9 cellular contexts compared by ENCODE assay signal in the genomic region with DNA sequence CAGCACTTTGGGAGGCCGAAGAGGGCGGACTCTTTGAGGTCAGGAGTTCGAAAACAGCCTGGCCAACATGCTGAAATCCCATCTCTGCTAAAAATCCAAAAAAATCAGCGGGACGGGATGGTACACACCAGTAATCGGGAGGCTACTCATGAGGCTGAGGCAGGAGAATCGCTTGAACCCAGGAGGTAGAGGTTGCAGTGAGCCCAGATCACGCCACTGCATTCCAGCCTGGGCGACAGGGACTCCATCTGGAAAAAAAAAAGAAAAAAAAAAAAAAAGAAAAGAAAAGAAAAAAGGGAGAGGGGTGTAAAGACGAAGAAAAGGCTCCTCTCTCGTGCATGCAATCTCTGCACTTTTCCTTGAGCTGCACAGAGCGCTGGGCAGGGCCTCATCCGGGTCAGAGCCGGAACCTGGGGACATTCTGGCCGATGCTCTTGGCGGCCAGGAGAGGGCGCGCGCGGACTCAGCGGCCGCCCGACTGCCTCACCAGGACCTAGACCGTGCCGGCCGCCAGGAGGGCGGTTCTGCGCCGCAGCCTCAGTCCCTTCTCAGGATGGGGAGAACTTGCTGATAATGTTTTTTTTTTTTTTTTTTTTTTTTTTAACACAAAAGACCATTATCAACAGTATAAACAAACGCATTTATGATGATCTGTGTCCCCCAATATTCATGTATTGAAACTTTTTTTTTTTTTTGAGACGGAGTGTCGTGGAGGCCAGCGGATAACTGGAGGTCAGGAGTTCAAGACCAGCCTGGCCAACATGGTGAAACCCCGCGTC. TPM values are rescaled to one million over a fixed set of nuclear protein-coding genes. Genes with fewer than 3 reads are reported as not detected.
DNase-seq lines count a peak whose midpoint lies in the region; ATAC-seq and TF ChIP-seq lines count a peak whose summit lies in the region.
"Had no signal": no experiment of that assay in that cellular context is flagged by ENCODE, and none has a peak within 500 bp of the region (broad histone marks: within the 10 kb centered on the region; RNA-seq: fewer than 3 reads in every experiment).

No MANE protein-coding gene starts in this region.

- no peak overlapping the region for H3K27ac ChIP-seq in endodermal cell (ENCODE audit: low read depth, low read length)
- H3K27ac ChIP-seq: BLaER1 treated with 17β-estradiol and CSF1 and Interleukin-3, amounts not matched to agents 10 nM and 100 nM had no signal

- H3K36me3 Mint-ChIP-seq in activated CD8-positive, alpha-beta T cell treated with anti-CD3 and anti-CD28 coated beads, Interleukin-2, amount 10 ng/mL, durations not matched to agents 7 days and 5 days (ENCODE audit: low read depth), result peaks cover 2% of the 10 kb centered on the region
- H3K36me3 Mint-ChIP-seq in endodermal cell (ENCODE audit: low read depth), result no peaks in the 10 kb centered on the region

- whole genome bisulfite sequencing in endodermal cell (ENCODE audit: insufficient coverage in 1 of 2, insufficient read length in 1 of 2), 2 experiments, result 33 to 38% methylated on average over 24 to 35 of the region's 35 CpGs

- peak; percentile 73 for ATAC-seq in HG03521 (IDR thresholded peaks at IDR 0.05; ENCODE audit: unreplicated experiment)
- peak; percentile 98 for ATAC-seq in activated CD8-positive, alpha-beta T cell treated with anti-CD3 and anti-CD28 coated beads, Interleukin-2, amount 10 ng/mL, durations not matched to agents 7 days and 5 days

- no peak overlapping the region for H3K4me3 Mint-ChIP-seq in activated CD8-positive, alpha-beta T cell treated with anti-CD3 and anti-CD28 coated beads, Interleukin-2, amount 10 ng/mL, durations not matched to agents 7 days and 5 days
- H3K4me3 Mint-ChIP-seq in endodermal cell, result no peak overlapping the region

- POLR2A ChIA-PET in activated CD8-positive, alpha-beta T cell treated with anti-CD3 and anti-CD28 coated beads, Interleukin-2, amount 10 ng/mL, durations not matched to agents 7 days and 5 days (lab: Charles Lee), result interaction anchor here (0.5 kb wide), 1 partner anchor 431 kb away, joined by 3 read pairs; no protein-coding TSS in a partner anchor

- peaks cover 11% of the 10 kb centered on the region for H3K27me3 ChIP-seq in endodermal cell (ENCODE audit: control insufficient read depth, insufficient read depth, low read length, poor library complexity, severe bottlenecking)
- H3K27me3 ChIP-seq: BLaER1 treated with 17β-estradiol and CSF1 and Interleukin-3, amounts not matched to agents 10 nM and 100 nM had no signal

- no peaks in the 10 kb centered on the region for H3K4me1 ChIP-seq in endodermal cell (ENCODE audit: control insufficient read depth, insufficient read depth, low read length)

- DNase-seq in NCI-H1436 (lab: John Stamatoyannopoulos, UW), result peak; percentile 60
- DNase-seq in NCI-H1436 treated with DMSO at 0.1 percent for 48 hours (lab: John Stamatoyannopoulos, UW), result no peak
- DNase-seq in NOMO-1 (lab: John Stamatoyannopoulos, UW; ENCODE audit: unreplicated experiment in 2 of 2), result peak; percentile 80 to 89
- peak; percentile 78 for DNase-seq in activated CD8-positive, alpha-beta T cell treated with anti-CD3 and anti-CD28 coated beads, Interleukin-2, amount 10 ng/mL, durations not matched to agents 7 days and 5 days
- DNase-seq in endodermal cell, result peak; percentile 90
- DNase-seq in middle frontal gyrus (ENCODE audit: extremely low spot score, low spot score), result peak; percentile 67
- DNase-seq in stimulated activated CD8-positive, alpha-beta memory T cell treated with anti-CD3 and anti-CD28 coated beads, Interleukin-4, amount 100 ng/mL, for 48 hours, result peak; percentile 78

- H3K36me3 ChIP-seq in endodermal cell (ENCODE audit: control insufficient read depth, insufficient read depth, low read length), result no peaks in the 10 kb centered on the region
- H3K36me3 ChIP-seq: BLaER1 treated with 17β-estradiol and CSF1 and Interleukin-3, amounts not matched to agents 10 nM and 100 nM had no signal

- TF ChIP-seq CTCF in endodermal cell (conservative IDR thresholded peaks at IDR 0.05), result peak; percentile 98

- H3K9ac ChIP-seq in endodermal cell (ENCODE audit: extremely low read depth, low read length, poor library complexity, severe bottlenecking), result no peak overlapping the region
- H3K9ac ChIP-seq: BLaER1 treated with 17β-estradiol and CSF1 and Interleukin-3, amounts not matched to agents 10 nM and 100 nM had no signal

- no peaks in the 10 kb centered on the region for H3K9me3 ChIP-seq in endodermal cell (ENCODE audit: control insufficient read depth, low read length)

- peaks cover under 1% of the 10 kb centered on the region for H3K9me3 Mint-ChIP-seq in activated CD8-positive, alpha-beta T cell treated with anti-CD3 and anti-CD28 coated beads, Interleukin-2, amount 10 ng/mL, durations not matched to agents 7 days and 5 days (ENCODE audit: insufficient read depth)
- peaks cover 4% of the 10 kb centered on the region for H3K9me3 Mint-ChIP-seq in endodermal cell

- no peak overlapping the region for H3K4me3 ChIP-seq in endodermal cell (ENCODE audit: low read length)
- H3K4me3 ChIP-seq: BLaER1 treated with 17β-estradiol and CSF1 and Interleukin-3, amounts not matched to agents 10 nM and 100 nM had no signal

- H3K27ac Mint-ChIP-seq in activated CD8-positive, alpha-beta T cell treated with anti-CD3 and anti-CD28 coated beads, Interleukin-2, amount 10 ng/mL, durations not matched to agents 7 days and 5 days, result no peak overlapping the region
- H3K27ac Mint-ChIP-seq in endodermal cell, result no peak overlapping the region

- H3K4me1 Mint-ChIP-seq in activated CD8-positive, alpha-beta T cell treated with anti-CD3 and anti-CD28 coated beads, Interleukin-2, amount 10 ng/mL, durations not matched to agents 7 days and 5 days (ENCODE audit: low read depth), result peaks cover 16% of the 10 kb centered on the region
- H3K4me1 Mint-ChIP-seq in endodermal cell, result no peaks in the 10 kb centered on the region

- CTCF ChIA-PET in activated CD8-positive, alpha-beta T cell treated with anti-CD3 and anti-CD28 coated beads, Interleukin-2, amount 10 ng/mL, durations not matched to agents 7 days and 5 days (lab: Charles Lee), result interaction anchor here (1.0 to 2.4 kb wide), 5 partner anchors 8 to 51 kb away, joined by 3 to 17 read pairs (median 6); a partner anchor contains a TSS

- H3K27me3 Mint-ChIP-seq in activated CD8-positive, alpha-beta T cell treated with anti-CD3 and anti-CD28 coated beads, Interleukin-2, amount 10 ng/mL, durations not matched to agents 7 days and 5 days (ENCODE audit: low read depth), result peaks cover 13% of the 10 kb centered on the region
- H3K27me3 Mint-ChIP-seq in endodermal cell (ENCODE audit: insufficient read depth), result peaks cover 40% of the 10 kb centered on the region

RNA-seq across cellular contexts. Expression of a gene that starts 8.2 kb away (rescaled TPM):
- 10 to 100 TPM; 22.5 to 22.8 TPM for total RNA-seq in activated CD8-positive, alpha-beta T cell treated with anti-CD3 and anti-CD28 coated beads, Interleukin-2, amount 10 ng/mL, durations not matched to agents 7 days and 5 days
- total RNA-seq in endodermal cell, result 10 to 100 TPM; 30.9 to 35.5 TPM
- polyA plus RNA-seq in endodermal cell (2013, experiment 1 of 2), result 17.2 TPM
- polyA plus RNA-seq in endodermal cell (2013, experiment 2 of 2), result 16.3 TPM

RNA-seq across cellular contexts. Expression of a gene that starts 16.8 kb away (rescaled TPM):
- not detected for total RNA-seq in activated CD8-positive, alpha-beta T cell treated with anti-CD3 and anti-CD28 coated beads, Interleukin-2, amount 10 ng/mL, durations not matched to agents 7 days and 5 days
- total RNA-seq in endodermal cell, result 1 to 10 TPM; 5.0 to 6.2 TPM
- polyA plus RNA-seq in endodermal cell (2013, experiment 1 of 2), result 0.57 TPM
- not detected for polyA plus RNA-seq in endodermal cell (2013, experiment 2 of 2)

RNA-seq across cellular contexts. Expression of a gene that starts 37.0 kb away (rescaled TPM):
- 10 to 100 TPM; 44.6 to 48.9 TPM for total RNA-seq in activated CD8-positive, alpha-beta T cell treated with anti-CD3 and anti-CD28 coated beads, Interleukin-2, amount 10 ng/mL, durations not matched to agents 7 days and 5 days
- 10 to 100 TPM; 20.5 to 33.6 TPM for total RNA-seq in endodermal cell
- 16.4 TPM for polyA plus RNA-seq in endodermal cell (2013, experiment 1 of 2)
- polyA plus RNA-seq in endodermal cell (2013, experiment 2 of 2), result 17.2 TPM

RNA-seq across cellular contexts. Expression of a gene that starts 44.7 kb away (rescaled TPM):
- 1 to 10 TPM; 2.9 to 3.7 TPM for total RNA-seq in activated CD8-positive, alpha-beta T cell treated with anti-CD3 and anti-CD28 coated beads, Interleukin-2, amount 10 ng/mL, durations not matched to agents 7 days and 5 days
- total RNA-seq in endodermal cell, result not detected
- polyA plus RNA-seq in endodermal cell (2013, experiment 1 of 2), result not detected
- polyA plus RNA-seq in endodermal cell (2013, experiment 2 of 2), result not detected

RNA-seq across cellular contexts. Expression of a gene that starts 57.7 kb away (rescaled TPM):
- 1 to 10 TPM; 5.2 to 6.0 TPM for total RNA-seq in activated CD8-positive, alpha-beta T cell treated with anti-CD3 and anti-CD28 coated beads, Interleukin-2, amount 10 ng/mL, durations not matched to agents 7 days and 5 days
- not detected for total RNA-seq in endodermal cell
- polyA plus RNA-seq in endodermal cell (2013, experiment 1 of 2), result not detected
- not detected for polyA plus RNA-seq in endodermal cell (2013, experiment 2 of 2)

Comparison
In these comparisons a context has a peak if more than half of its experiments do, and no peak if none do; other contexts are left out.
1. RNA of a gene that starts 16.8 kb away (total RNA-seq): 5.0 to 6.2 TPM in endodermal cell; not detected in activated CD8-positive, alpha-beta T cell treated with anti-CD3 and anti-CD28 coated beads, Interleukin-2, amount 10 ng/mL, durations not matched to agents 7 days and 5 days; every median in the first group is over 4 times any median in the second.